ENCODE assay signal across 26 cellular contexts in the genomic region with DNA sequence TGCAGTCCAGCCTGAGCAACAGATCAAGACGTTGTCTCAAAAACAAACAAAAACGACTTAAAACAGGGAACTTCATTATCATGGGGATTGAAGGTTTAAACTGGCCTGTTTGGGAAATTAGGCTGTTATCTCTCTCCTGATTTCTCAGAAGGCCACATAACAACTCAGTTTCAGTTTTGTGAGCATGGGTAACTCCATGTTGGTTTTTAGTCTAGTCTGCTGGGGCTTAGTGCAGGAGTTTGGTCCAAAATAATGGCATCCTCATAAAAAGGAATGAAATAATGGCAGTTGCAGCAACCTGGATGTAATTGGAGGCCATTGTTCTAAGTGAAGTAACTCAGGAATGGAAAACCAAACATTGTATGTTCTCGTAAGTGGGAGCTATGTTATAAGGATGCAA.
"Had no signal": no experiment of that assay in that cellular context is flagged by ENCODE, and none has a peak within 500 bp of the region (broad histone marks: within the 10 kb centered on the region; RNA-seq: fewer than 3 reads in every experiment).

No MANE protein-coding gene starts in this region.

- H3K27ac Mint-ChIP-seq: immature natural killer cell; neural progenitor cell; stimulated activated effector memory CD8-positive, alpha-beta T cell treated with anti-CD3 and anti-CD28 coated beads, Interleukin-12 subunit alpha, Interleukin-12 subunit beta, amount 100 ng/mL, for 72 hours had no signal

- H3K79me2 ChIP-seq: parathyroid adenoma had no signal

- H3K27me3 ChIP-seq: left lung, neural progenitor cell, neutrophil, right atrium auricular region, stomach, tibial artery, upper lobe of right lung had no signal

- H3K4me2 ChIP-seq: neural progenitor cell had no signal

- H3K36me3 Mint-ChIP-seq: immature natural killer cell, neural progenitor cell had no signal

- ATAC-seq: left colon; left lung; lower lobe of right lung; naive thymus-derived CD8-positive, alpha-beta T cell; psoas muscle; sciatic nerve; stimulated activated effector memory CD8-positive, alpha-beta T cell treated with anti-CD3 and anti-CD28 coated beads, Interleukin-12 subunit alpha, Interleukin-12 subunit beta, amount 100 ng/mL, for 72 hours; stimulated activated naive CD8-positive, alpha-beta T cell treated with anti-CD3 and anti-CD28 coated beads, Interleukin-15, Interleukin-2, amounts not matched to agents 100 U/mL and 50 U/mL, for 24 hours; upper lobe of right lung had no signal

- H3K9ac ChIP-seq: neural progenitor cell, parathyroid adenoma had no signal

- DNase-seq: hypothalamus; immature natural killer cell; kidney; left colon; left lung; lower lobe of right lung; naive thymus-derived CD8-positive, alpha-beta T cell; occipital lobe; psoas muscle; stimulated activated CD4-positive, alpha-beta T cell treated with anti-CD3 and anti-CD28 coated beads, Interleukin-12 subunit alpha, Interleukin-12 subunit beta, amount 100 ng/mL, for 4 hours; stimulated activated CD4-positive, alpha-beta T cell treated with anti-CD3 and anti-CD28 coated beads, Interleukin-15, amount 100 ng/mL, for 24 hours; stimulated activated CD4-positive, alpha-beta T cell treated with anti-CD3 and anti-CD28 coated beads, Interleukin-4, amount 100 ng/mL, for 24 hours; stimulated activated naive CD8-positive, alpha-beta T cell treated with anti-CD3 and anti-CD28 coated beads, Interleukin-15, Interleukin-2, amounts not matched to agents 100 U/mL and 50 U/mL, for 24 hours; stomach; tibial artery; upper lobe of right lung had no signal

- H3K36me3 ChIP-seq: left lung, lower lobe of right lung, neural progenitor cell, neutrophil, right atrium auricular region, stomach, thoracic aorta, tibial artery, upper lobe of right lung had no signal

- FAIRE-seq: islet of Langerhans, kidney, urothelium cell line had no signal

- H3K9me3 Mint-ChIP-seq: immature natural killer cell; stimulated activated effector memory CD8-positive, alpha-beta T cell treated with anti-CD3 and anti-CD28 coated beads, Interleukin-12 subunit alpha, Interleukin-12 subunit beta, amount 100 ng/mL, for 72 hours had no signal

- H3K4me1 ChIP-seq: neural progenitor cell had no signal

- H2AFZ ChIP-seq: neural progenitor cell, parathyroid adenoma had no signal

- H3K27ac ChIP-seq: lower lobe of right lung, neural progenitor cell, neutrophil, parathyroid adenoma, psoas muscle, right atrium auricular region, thoracic aorta, tibial artery, upper lobe of right lung had no signal

- H3K9me3 ChIP-seq: left lung, lower lobe of right lung, neutrophil, psoas muscle, stomach, thoracic aorta, tibial artery, upper lobe of right lung had no signal

- H3K4me3 Mint-ChIP-seq: neural progenitor cell; stimulated activated effector memory CD8-positive, alpha-beta T cell treated with anti-CD3 and anti-CD28 coated beads, Interleukin-12 subunit alpha, Interleukin-12 subunit beta, amount 100 ng/mL, for 72 hours had no signal

- H3K27me3 Mint-ChIP-seq: naive thymus-derived CD8-positive, alpha-beta T cell had no signal

- H3K4me3 ChIP-seq: left lung, lower lobe of right lung, neural progenitor cell, psoas muscle, right atrium auricular region, skin epidermis, stomach, thoracic aorta, tibial artery, upper lobe of right lung had no signal
